8 cellular contexts compared by ENCODE assay signal in genomic region chr2:30072250-30072842, GRCh38.
DNase-seq lines count a peak whose midpoint lies in the region; ATAC-seq and TF ChIP-seq lines count a peak whose summit lies in the region.

No MANE protein-coding gene starts in this region.

- peak; percentile 75 for TF ChIP-seq CTCF in WTC11 (IDR thresholded peaks at IDR 0.05)

- H3K4me3 Mint-ChIP-seq in WTC11 = no peak overlapping the region

- DNase-seq in GDM1 (lab: John Stamatoyannopoulos, UW) (peak; percentile 58), NCI-H345 treated with DMSO at 0.1 percent for 48 hours (lab: John Stamatoyannopoulos, UW; ENCODE audit: unreplicated experiment) (peak; percentile 71), WTC11 (ENCODE audit: low spot score) (peak; percentile 81), kidney tubule cell (ENCODE audit: low spot score) (peak; percentile 76)
- DNase-seq in central memory CD4-positive, alpha-beta T cell = peak; percentile 31
- peak; percentile 64 for DNase-seq in stimulated activated CD4-positive, alpha-beta T cell treated with anti-CD3 and anti-CD28 coated beads, Interleukin-4, amount 100 ng/mL, for 24 hours

- H3K4me1 Mint-ChIP-seq in WTC11 = peaks cover 14% of the 10 kb centered on the region

- no peak overlapping the region for H3K27ac Mint-ChIP-seq in WTC11

- CTCF ChIA-PET in WTC11 (lab: Charles Lee) = interaction anchor here (0.6 to 4.1 kb wide), 14 partner anchors 10 to 1351 kb away, joined by 3 to 42 read pairs (median 3); partner anchors contain the start of genes ALK and YPEL5

- no peaks in the 10 kb centered on the region for H3K27me3 Mint-ChIP-seq in WTC11 (ENCODE audit: low read depth)

- no peaks in the 10 kb centered on the region for H3K9me3 Mint-ChIP-seq in WTC11

- ATAC-seq in HG03097 (IDR thresholded peaks at IDR 0.05; ENCODE audit: low FRiP score, unreplicated experiment) = peak; percentile 59
- ATAC-seq in WTC11 = peak; percentile 98
- ATAC-seq in GM18861 (IDR thresholded peaks at IDR 0.05; ENCODE audit: unreplicated experiment) = no peak

- POLR2A ChIA-PET in WTC11 (lab: Charles Lee) = no interaction called here

- no peaks in the 10 kb centered on the region for H3K36me3 Mint-ChIP-seq in WTC11

TF ChIP-seq in WTC11, 78 proteins besides CTCF, POLR2A, EP300 and RAD21:
- TF ChIP-seq TCF7 (CRISPR knock-in tag; IDR thresholded peaks at IDR 0.05; ENCODE audit: low read depth) = no peak
- TF ChIP-seq ATF2 (CRISPR knock-in tag; IDR thresholded peaks at IDR 0.05; ENCODE audit: borderline replicate concordance, low read depth) = no peak
- TF ChIP-seq KAT7 (CRISPR knock-in tag; IDR thresholded peaks at IDR 0.05; ENCODE audit: borderline replicate concordance) = no peak

Comparison
In these comparisons a context has a peak if more than half of its experiments do, and no peak if none do; other contexts are left out.
1. DNase-seq: peak in every context shown above with its lines; median percentile 81 in WTC11; 76 in kidney tubule cell; 71 in NCI-H345 treated with DMSO at 0.1 percent for 48 hours; 64 in stimulated activated CD4-positive, alpha-beta T cell treated with anti-CD3 and anti-CD28 coated beads, Interleukin-4, amount 100 ng/mL, for 24 hours; 58 in GDM1; 31 in central memory CD4-positive, alpha-beta T cell.